2 cellular contexts compared by ENCODE assay signal in the genomic region with DNA sequence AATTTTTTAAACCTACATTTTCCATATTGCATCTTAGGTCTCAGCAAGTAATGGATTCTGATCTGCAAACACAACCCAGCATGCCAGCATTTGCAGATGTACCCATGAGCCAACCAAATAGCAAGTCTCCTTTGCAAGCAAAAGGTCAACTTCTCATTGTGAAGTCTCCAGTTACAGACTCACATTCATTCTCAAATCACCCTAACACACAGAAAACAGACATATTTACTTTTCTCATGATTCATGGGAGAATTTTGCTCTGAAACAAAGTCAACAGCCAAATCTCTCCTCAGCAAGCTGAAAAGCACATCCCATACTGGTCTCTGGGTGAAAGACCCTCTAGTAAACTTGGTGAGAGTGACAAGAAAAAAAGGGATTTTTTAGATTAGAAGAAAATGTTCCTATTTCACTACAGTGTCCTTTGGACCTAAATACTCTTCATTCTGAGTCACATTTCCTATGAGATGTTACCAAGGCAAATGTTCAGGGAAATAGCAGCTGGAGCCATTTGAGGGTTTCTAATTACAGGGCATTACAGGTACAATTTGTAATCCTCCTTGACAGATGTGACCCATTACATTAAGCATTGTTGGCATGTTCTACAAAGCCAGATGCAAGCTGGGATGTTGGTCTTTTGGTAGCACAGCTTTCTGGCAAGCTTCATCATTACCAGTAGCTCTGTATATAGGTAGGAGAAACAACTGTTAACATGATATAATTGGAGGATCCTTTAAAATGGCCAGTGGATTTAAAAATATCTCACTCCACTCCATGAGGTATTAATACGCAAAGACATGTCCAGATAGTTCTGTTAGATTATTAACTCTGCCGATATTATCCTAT.
TF ChIP-seq lines count a peak whose summit lies in the region.

No MANE protein-coding gene starts in this region.

TF ChIP-seq in H1, 55 proteins besides CTCF, POLR2A, EP300 and RAD21 (continued from another document):
- TF ChIP-seq TBP (IDR thresholded peaks at IDR 0.05; ENCODE audit: low read depth, low read length) = no peak
- TF ChIP-seq NANOG (IDR thresholded peaks at IDR 0.05; ENCODE audit: insufficient read depth, low read depth, low read length, poor library complexity, severe bottlenecking) = no peak
- TF ChIP-seq SP2 (IDR thresholded peaks at IDR 0.05; ENCODE audit: low read length) = no peak
- TF ChIP-seq MAFK (IDR thresholded peaks at IDR 0.05; ENCODE audit: low read depth, low read length) = no peak
- TF ChIP-seq SRF (IDR thresholded peaks at IDR 0.05; ENCODE audit: low read depth, low read length) = no peak
- no peak for TF ChIP-seq CHD2 (IDR thresholded peaks at IDR 0.05; ENCODE audit: low read length)
- TF ChIP-seq SIN3A (conservative IDR thresholded peaks at IDR 0.05 in 1 of 2, IDR thresholded peaks at IDR 0.05 in 1 of 2; ENCODE audit: low read depth in 1 of 2, low read length in 2 of 2) = no peak
- no peak for TF ChIP-seq TCF12 (IDR thresholded peaks at IDR 0.05; ENCODE audit: low read depth, low read length)
- TF ChIP-seq USF2 (IDR thresholded peaks at IDR 0.05; ENCODE audit: low read length) = no peak
TF ChIP-seq in H1: peak in this region for 0.

TF ChIP-seq in WTC11, 78 proteins besides CTCF, POLR2A, EP300 and RAD21:
- TF ChIP-seq USF2 (CRISPR knock-in tag; IDR thresholded peaks at IDR 0.05) (no peak), PRRX2 (CRISPR knock-in tag; IDR thresholded peaks at IDR 0.05) (no peak), FOXK1 (CRISPR knock-in tag; IDR thresholded peaks at IDR 0.05) (no peak), HMGXB4 (CRISPR knock-in tag; IDR thresholded peaks at IDR 0.05) (no peak), FOXP1 (CRISPR knock-in tag; IDR thresholded peaks at IDR 0.05; ENCODE audit: borderline replicate concordance) (no peak), ZNF219 (CRISPR knock-in tag; IDR thresholded peaks at IDR 0.05; ENCODE audit: borderline replicate concordance) (no peak), ZNF263 (CRISPR knock-in tag; IDR thresholded peaks at IDR 0.05; ENCODE audit: low read depth) (no peak)
